15 cellular contexts compared by ENCODE assay signal in genomic region chr12:13164271-13164670, GRCh38.
"Had no signal": no experiment of that assay in that cellular context is flagged by ENCODE, and none has a peak within 500 bp of the region (broad histone marks: within the 10 kb centered on the region; RNA-seq: fewer than 3 reads in every experiment).

No MANE protein-coding gene starts in this region.

- H3K4me3 ChIP-seq: dorsolateral prefrontal cortex, gastrocnemius medialis, left ventricle myocardium inferior, ovary, thoracic aorta, uterus had no signal

- H3K27me3 ChIP-seq: dorsolateral prefrontal cortex, ovary, uterus had no signal

- H3K27me3 Mint-ChIP-seq: activated CD8-positive, alpha-beta T cell treated with anti-CD3 and anti-CD28 coated beads for 36 hours; stimulated activated naive CD8-positive, alpha-beta T cell treated with anti-CD3 and anti-CD28 coated beads, Interleukin-15, amount 100 ng/mL, for 72 hours had no signal

- H3K4me3 Mint-ChIP-seq: activated CD8-positive, alpha-beta T cell treated with anti-CD3 and anti-CD28 coated beads for 36 hours; activated naive CD8-positive, alpha-beta T cell treated with anti-CD3 and anti-CD28 coated beads for 36 hours; activated T-cell treated with anti-CD3 and anti-CD28 coated beads, Interleukin-2, amount 50 U/mL, for 72 hours; stimulated activated naive CD8-positive, alpha-beta T cell treated with anti-CD3 and anti-CD28 coated beads, Interleukin-15, amount 100 ng/mL, for 72 hours had no signal

- H3K9me3 Mint-ChIP-seq: activated CD8-positive, alpha-beta T cell treated with anti-CD3 and anti-CD28 coated beads for 36 hours; activated T-cell treated with anti-CD3 and anti-CD28 coated beads, Interleukin-2, amount 50 U/mL, for 72 hours had no signal

- H3K9me3 ChIP-seq: gastrocnemius medialis, ovary, thoracic aorta, uterus had no signal

- DNase-seq: activated CD4-positive, CD25-positive, alpha-beta regulatory T cell treated with anti-CD3 and anti-CD28 coated beads, Interleukin-2, amount 50 U/mL, for 72 hours; activated CD8-positive, alpha-beta memory T cell treated with anti-CD3 and anti-CD28 coated beads, Interleukin-2, amount 50 U/mL, for 4 hours; activated CD8-positive, alpha-beta T cell treated with anti-CD3 and anti-CD28 coated beads for 36 hours; activated gamma-delta T cell treated with Interleukin-2 at 50 U/mL for 16 hours; activated naive CD8-positive, alpha-beta T cell treated with anti-CD3 and anti-CD28 coated beads for 36 hours; activated T-cell treated with anti-CD3 and anti-CD28 coated beads, Interleukin-2, amount 50 U/mL, for 72 hours; dorsolateral prefrontal cortex; gastrocnemius medialis; left ventricle myocardium inferior; mesendoderm; ovary; stimulated activated CD4-positive, alpha-beta T cell treated with anti-CD3 and anti-CD28 coated beads, Interleukin-4, amount 100 ng/mL, for 4 hours; stimulated activated naive CD8-positive, alpha-beta T cell treated with anti-CD3 and anti-CD28 coated beads, Interleukin-15, amount 100 ng/mL, for 72 hours; uterus had no signal

- H3K36me3 ChIP-seq: gastrocnemius medialis, left ventricle myocardium inferior, ovary, thoracic aorta, uterus had no signal

- H3K27ac ChIP-seq: dorsolateral prefrontal cortex, gastrocnemius medialis, left ventricle myocardium inferior, ovary, thoracic aorta, uterus had no signal

- H3K27ac Mint-ChIP-seq: activated naive CD8-positive, alpha-beta T cell treated with anti-CD3 and anti-CD28 coated beads for 36 hours; activated T-cell treated with anti-CD3 and anti-CD28 coated beads, Interleukin-2, amount 50 U/mL, for 72 hours; stimulated activated naive CD8-positive, alpha-beta T cell treated with anti-CD3 and anti-CD28 coated beads, Interleukin-15, amount 100 ng/mL, for 72 hours had no signal

- H3K4me1 ChIP-seq: gastrocnemius medialis, uterus had no signal

- ATAC-seq: activated CD8-positive, alpha-beta T cell treated with anti-CD3 and anti-CD28 coated beads for 36 hours; activated T-cell treated with anti-CD3 and anti-CD28 coated beads, Interleukin-2, amount 50 U/mL, for 72 hours; gastrocnemius medialis; stimulated activated naive CD8-positive, alpha-beta T cell treated with anti-CD3 and anti-CD28 coated beads, Interleukin-15, amount 100 ng/mL, for 72 hours had no signal
